In genomic region chr18:57640749-57641148, GRCh38 we compare ENCODE assay signal across 18 cellular contexts.
"Had no signal": no experiment of that assay in that cellular context is flagged by ENCODE, and none has a peak within 500 bp of the region (broad histone marks: within the 10 kb centered on the region; RNA-seq: fewer than 3 reads in every experiment).

No MANE protein-coding gene starts in this region.

- H3K36me3 ChIP-seq: colonic mucosa had no signal

- H3K27me3 Mint-ChIP-seq: activated CD4-positive, alpha-beta memory T cell treated with anti-CD3 and anti-CD28 coated beads for 36 hours; activated CD4-positive, alpha-beta T cell treated with anti-CD3 and anti-CD28 coated beads for 36 hours had no signal

- H3K27ac ChIP-seq: body of pancreas, colonic mucosa, hepatocyte, parathyroid adenoma, suprapubic skin, upper lobe of left lung, VCaP had no signal

- H3K4me3 Mint-ChIP-seq: activated CD4-positive, alpha-beta memory T cell treated with anti-CD3 and anti-CD28 coated beads for 36 hours; activated CD4-positive, alpha-beta T cell treated with anti-CD3 and anti-CD28 coated beads for 36 hours; activated naive CD4-positive, alpha-beta T cell treated with anti-CD3 and anti-CD28 coated beads for 36 hours had no signal

- H3K9me3 ChIP-seq: body of pancreas, colonic mucosa, suprapubic skin, upper lobe of left lung had no signal

- H3K27ac Mint-ChIP-seq: activated CD4-positive, alpha-beta memory T cell treated with anti-CD3 and anti-CD28 coated beads for 36 hours; activated CD4-positive, alpha-beta T cell treated with anti-CD3 and anti-CD28 coated beads for 36 hours; activated naive CD4-positive, alpha-beta T cell treated with anti-CD3 and anti-CD28 coated beads for 36 hours; activated T-helper 2 cell treated with anti-CD3 and anti-CD28 coated beads, Interferon-gamma antibody, Interleukin-2, Interleukin-4, amounts not matched to agents 10 μg/mL and 5 μg/mL and 100 μg/mL, durations not matched to agents 14 hours and 24 hours and 36 hours had no signal

- ATAC-seq: activated CD4-positive, alpha-beta T cell treated with anti-CD3 and anti-CD28 coated beads for 36 hours; body of pancreas; left lobe of liver had no signal

- DNase-seq: activated CD4-positive, alpha-beta memory T cell treated with anti-CD3 and anti-CD28 coated beads for 36 hours; activated CD4-positive, alpha-beta T cell treated with anti-CD3 and anti-CD28 coated beads for 36 hours; activated naive CD4-positive, alpha-beta T cell treated with anti-CD3 and anti-CD28 coated beads for 36 hours; amygdala; body of pancreas; caudate nucleus; colonic mucosa; mammary epithelial cell; stimulated activated naive CD4-positive, alpha-beta T cell; T-helper 1 cell; T1000; upper lobe of left lung had no signal
